In genomic region chr19:27971869-27972268, GRCh38 we compare ENCODE assay signal across 20 cellular contexts.
"Had no signal": no experiment of that assay in that cellular context is flagged by ENCODE, and none has a peak within 500 bp of the region (broad histone marks: within the 10 kb centered on the region; RNA-seq: fewer than 3 reads in every experiment).

No MANE protein-coding gene starts in this region.

- H3K27ac ChIP-seq: adrenal gland, cardiac muscle cell, suprapubic skin, tibial nerve had no signal

- H3K27me3 ChIP-seq: adrenal gland, cardiac muscle cell, stomach, suprapubic skin, tibial nerve had no signal

- H3K4me1 ChIP-seq: adrenal gland, suprapubic skin, tibial nerve had no signal

- H3K36me3 ChIP-seq: adrenal gland, cardiac muscle cell, stomach, suprapubic skin, tibial nerve had no signal

- DNase-seq: activated B cell treated with CpG ODN at 0.5 μM for 24 hours; activated CD4-positive, alpha-beta T cell treated with anti-CD3 and anti-CD28 coated beads for 36 hours; activated CD4-positive, alpha-beta T cell treated with anti-CD3 and anti-CD28 coated beads, Interleukin-2, amount 50 U/mL, for 4 hours; activated CD8-positive, alpha-beta memory T cell treated with anti-CD3 and anti-CD28 coated beads for 24 hours; activated CD8-positive, alpha-beta memory T cell treated with anti-CD3 and anti-CD28 coated beads, Interleukin-2, amount 50 U/mL, for 4 hours; activated T-cell treated with anti-CD3 and anti-CD28 coated beads, Interleukin-2, amount 50 U/mL, for 24 hours; adrenal gland; glutamatergic neuron; hippocampal formation; left ventricle myocardium superior; mucosa of descending colon; naive B cell; stimulated activated CD4-positive, alpha-beta T cell treated with anti-CD3 and anti-CD28 coated beads, Interleukin-1b, Interleukin-23, amount 100 ng/mL, for 48 hours; stomach; T1000 had no signal

- H3K9me3 ChIP-seq: adrenal gland, mucosa of descending colon, stomach, suprapubic skin, tibial nerve had no signal

- H3K4me3 ChIP-seq: adrenal gland, cardiac muscle cell, mucosa of descending colon, stomach, suprapubic skin, tibial nerve had no signal

- FAIRE-seq: endometrium, frontal cortex had no signal
